11 cellular contexts compared by ENCODE assay signal in genomic region chr21:41564871-41565281, GRCh38. TPM values are rescaled to one million over a fixed set of nuclear protein-coding genes. Genes with fewer than 3 reads are reported as not detected.
DNase-seq lines count a peak whose midpoint lies in the region; ATAC-seq and TF ChIP-seq lines count a peak whose summit lies in the region.
"Had no signal": no experiment of that assay in that cellular context is flagged by ENCODE, and none has a peak within 500 bp of the region (broad histone marks: within the 10 kb centered on the region; RNA-seq: fewer than 3 reads in every experiment).

No MANE protein-coding gene starts in this region.

- peak; percentile 32 to 59 for ATAC-seq in activated T-cell treated with anti-CD3 and anti-CD28 coated beads, Interleukin-2, amount 50 U/mL, for 72 hours (replicated peaks in 1 of 2)
- peak in 1 of 2 donors; percentile 31 for ATAC-seq in upper lobe of left lung (ENCODE audit: low FRiP score in 2 of 2)

- DNase-seq in MCF 10A (ENCODE audit: unreplicated experiment) = peak; percentile 67
- DNase-seq in breast epithelium (ENCODE audit: low spot score in 2 of 2) = no peak
- peak; percentile 12 to 22 for DNase-seq in activated T-cell treated with anti-CD3 and anti-CD28 coated beads, Interleukin-2, amount 50 U/mL, for 72 hours
- peak; percentile 20 for DNase-seq in glomerular endothelial cell (ENCODE audit: extremely low read depth, low read depth, low spot score)
- peak in 1 of 2 donors; percentile 42 for DNase-seq in upper lobe of left lung
- no peak for DNase-seq in NCI-H2107 (lab: John Stamatoyannopoulos, UW)
- DNase-seq in central memory CD4-positive, alpha-beta T cell = no peak
- DNase-seq in activated effector memory CD4-positive, alpha-beta T cell treated with Interleukin-2 at 50 U/mL for 16 hours = no peak
- DNase-seq: left ventricle myocardium inferior, NCI-H1436 had no signal

- H3K27ac ChIP-seq in breast epithelium (no peak overlapping the region), upper lobe of left lung (peak overlapping the region in 3 of 4 donors; percentile 12 to 74 (median 40))
- H3K27ac ChIP-seq: BLaER1, left ventricle myocardium inferior had no signal

- CTCF ChIA-PET in MCF 10A (lab: Yijun Ruan, JAX) = no interaction called here

- H3K9me3 ChIP-seq in breast epithelium (no peaks in the 10 kb centered on the region), upper lobe of left lung (no peaks in the 10 kb centered on the region)
- H3K9me3 ChIP-seq: BLaER1, left ventricle myocardium inferior had no signal

- H3K4me3 ChIP-seq in breast epithelium (no peak overlapping the region), upper lobe of left lung (no peak overlapping the region)
- H3K4me3 ChIP-seq: BLaER1, left ventricle myocardium inferior had no signal

- H3K9me3 Mint-ChIP-seq in MCF 10A (ENCODE audit: unreplicated experiment) = no peaks in the 10 kb centered on the region
- H3K9me3 Mint-ChIP-seq in activated T-cell treated with anti-CD3 and anti-CD28 coated beads, Interleukin-2, amount 50 U/mL, for 72 hours = peaks cover 0 to 3% of the 10 kb centered on the region in 2 donors

- H3K27me3 ChIP-seq in breast epithelium (no peaks in the 10 kb centered on the region), upper lobe of left lung (no peaks in the 10 kb centered on the region)
- H3K27me3 ChIP-seq: BLaER1 had no signal

- TF ChIP-seq POLR2A in breast epithelium (IDR thresholded peaks at IDR 0.05) = no peak
- no peak for TF ChIP-seq POLR2A in upper lobe of left lung (IDR thresholded peaks at IDR 0.05)

- no peak overlapping the region for H3K4me3 Mint-ChIP-seq in MCF 10A (ENCODE audit: unreplicated experiment)
- peak overlapping the region in 1 of 2 donors; percentile 5 for H3K4me3 Mint-ChIP-seq in activated T-cell treated with anti-CD3 and anti-CD28 coated beads, Interleukin-2, amount 50 U/mL, for 72 hours

- no peaks in the 10 kb centered on the region for H3K36me3 Mint-ChIP-seq in MCF 10A (ENCODE audit: insufficient read depth, unreplicated experiment)
- H3K36me3 Mint-ChIP-seq in activated T-cell treated with anti-CD3 and anti-CD28 coated beads, Interleukin-2, amount 50 U/mL, for 72 hours (ENCODE audit: insufficient read depth in 2 of 2) = no peaks in the 10 kb centered on the region

- H3K4me1 ChIP-seq in breast epithelium = no peaks in the 10 kb centered on the region
- H3K4me1 ChIP-seq in upper lobe of left lung = peaks cover 0 to 19% (median 0%) of the 10 kb centered on the region in 4 donors
- H3K4me1 ChIP-seq: BLaER1, left ventricle myocardium inferior had no signal

- H3K27me3 Mint-ChIP-seq in MCF 10A (ENCODE audit: insufficient read depth, unreplicated experiment) = peaks cover 38% of the 10 kb centered on the region
- H3K27me3 Mint-ChIP-seq in activated T-cell treated with anti-CD3 and anti-CD28 coated beads, Interleukin-2, amount 50 U/mL, for 72 hours (ENCODE audit: low read depth) = peaks cover 38% of the 10 kb centered on the region

- POLR2A ChIA-PET in MCF 10A (lab: Yijun Ruan, JAX) = interaction anchor here (0.7 kb wide), 1 partner anchor 24 kb away, joined by 3 read pairs; no protein-coding TSS in a partner anchor

- BruUV-seq in MCF 10A (replicated peaks; lab: Mats Ljungman, UMichigan) = no TSS peak

- TF ChIP-seq CTCF in MCF 10A (IDR thresholded peaks at IDR 0.05; ENCODE audit: unreplicated experiment) (no peak), breast epithelium (IDR thresholded peaks at IDR 0.05) (no peak), upper lobe of left lung (IDR thresholded peaks at IDR 0.05) (no peak)

- no peak overlapping the region for H3K27ac Mint-ChIP-seq in MCF 10A (ENCODE audit: low read depth, unreplicated experiment)
- peak overlapping the region; percentile 35 for H3K27ac Mint-ChIP-seq in activated T-cell treated with anti-CD3 and anti-CD28 coated beads, Interleukin-2, amount 50 U/mL, for 72 hours

- intact Hi-C loops in MCF 10A (cut with micrococcal nuclease) (no loop called here), breast epithelium (cut with DNase I; ENCODE audit: low total_unique reads) (loop anchor here (1.0 kb wide), 1 partner anchor 9 kb away; no protein-coding TSS in a partner anchor)

- WGBS in upper lobe of left lung, 2 donors = 24 to 32% methylated on average over 10 of the region's 10 CpGs

- H3K4me1 Mint-ChIP-seq in MCF 10A (ENCODE audit: insufficient read depth, unreplicated experiment) = peaks cover 6% of the 10 kb centered on the region
- peaks cover 12% of the 10 kb centered on the region for H3K4me1 Mint-ChIP-seq in activated T-cell treated with anti-CD3 and anti-CD28 coated beads, Interleukin-2, amount 50 U/mL, for 72 hours (ENCODE audit: low read depth)

- H3K36me3 ChIP-seq in breast epithelium (no peaks in the 10 kb centered on the region), upper lobe of left lung (no peaks in the 10 kb centered on the region)
- H3K36me3 ChIP-seq: BLaER1, left ventricle myocardium inferior had no signal

- TF ChIP-seq EP300 in upper lobe of left lung (IDR thresholded peaks at IDR 0.05) = peak in 1 of 4 donors; percentile 80

RNA-seq across cellular contexts. Expression of gene TMPRSS2, which starts 56.9 kb away (rescaled TPM):
- total RNA-seq in MCF 10A (2022) (not detected in 2 replicates), breast epithelium (10 to 100 TPM in 2 of 3 donors, not detected in 1; 32.1 to 56.6 TPM), glomerular endothelial cell (0.10 TPM in 1 of 2 replicates, not detected in the other), upper lobe of left lung (100 to 1,000 TPM in 3 of 6 donors, 10 to 100 TPM in 3; 65.3 to 195 (median 98.5) TPM)
- total RNA-seq in activated T-cell treated with anti-CD3 and anti-CD28 coated beads, Interleukin-2, amount 50 U/mL, for 72 hours = not detected
- total RNA-seq: left ventricle myocardium inferior had no signal

Comparison
In these comparisons a context has a peak if more than half of its experiments do, and no peak if none do; other contexts are left out.
1. DNase-seq: peak in MCF 10A (single experiment), activated T-cell treated with anti-CD3 and anti-CD28 coated beads, Interleukin-2, amount 50 U/mL, for 72 hours (2 of 2) and glomerular endothelial cell (single experiment); none in breast epithelium (0 of 2), NCI-H2107 (single experiment), central memory CD4-positive, alpha-beta T cell (single experiment) and activated effector memory CD4-positive, alpha-beta T cell treated with Interleukin-2 at 50 U/mL for 16 hours (single experiment).
2. H3K27ac ChIP-seq: peak in upper lobe of left lung (3 of 4); none in breast epithelium (0 of 2).